In the genomic region with DNA sequence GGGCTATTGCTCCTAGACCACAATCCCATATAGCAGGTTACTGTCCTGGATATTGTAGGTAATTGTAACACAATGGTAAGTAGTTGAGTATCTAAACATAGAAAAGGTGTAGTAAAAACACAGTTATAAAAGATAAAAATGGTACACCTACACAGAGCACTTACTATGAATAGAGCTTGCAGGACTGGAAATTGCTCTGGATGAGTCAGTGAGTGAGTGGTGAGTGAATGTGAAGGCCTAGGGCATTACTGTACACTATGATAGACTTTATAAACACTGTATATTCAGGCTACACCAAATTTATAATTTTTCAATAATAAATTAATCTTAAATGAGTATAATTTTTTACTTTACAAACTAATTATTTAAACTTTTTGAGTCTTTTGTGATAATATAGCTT, we compare ENCODE assay signal across 1 cellular context.
TF ChIP-seq lines count a peak whose summit lies in the region.

No MANE protein-coding gene starts in this region.

TF ChIP-seq in IMR-90, 13 proteins besides CTCF, POLR2A, EP300 and RAD21 (continued from another document):
- TF ChIP-seq SMC3 (IDR thresholded peaks at IDR 0.05; ENCODE audit: low read depth, low read length) = no peak
- TF ChIP-seq, protein P1, sequence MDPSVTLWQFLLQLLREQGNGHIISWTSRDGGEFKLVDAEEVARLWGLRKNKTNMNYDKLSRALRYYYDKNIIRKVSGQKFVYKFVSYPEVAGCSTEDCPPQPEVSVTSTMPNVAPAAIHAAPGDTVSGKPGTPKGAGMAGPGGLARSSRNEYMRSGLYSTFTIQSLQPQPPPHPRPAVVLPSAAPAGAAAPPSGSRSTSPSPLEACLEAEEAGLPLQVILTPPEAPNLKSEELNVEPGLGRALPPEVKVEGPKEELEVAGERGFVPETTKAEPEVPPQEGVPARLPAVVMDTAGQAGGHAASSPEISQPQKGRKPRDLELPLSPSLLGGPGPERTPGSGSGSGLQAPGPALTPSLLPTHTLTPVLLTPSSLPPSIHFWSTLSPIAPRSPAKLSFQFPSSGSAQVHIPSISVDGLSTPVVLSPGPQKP (IDR thresholded peaks at IDR 0.05; ENCODE audit: borderline replicate concordance, low read depth, low read length) = no peak
- no peak for TF ChIP-seq CHD1 (IDR thresholded peaks at IDR 0.05; ENCODE audit: low read depth, low read length)
- no peak for TF ChIP-seq BHLHE40 (IDR thresholded peaks at IDR 0.05; ENCODE audit: low read depth, low read length)
- TF ChIP-seq MAZ (IDR thresholded peaks at IDR 0.05; ENCODE audit: borderline replicate concordance, low read depth, low read length) = no peak
